ENCODE assay signal across 8 cellular contexts in genomic region chr14:91388551-91388975, GRCh38. TPM values are rescaled to one million over a fixed set of nuclear protein-coding genes. Genes with fewer than 3 reads are reported as not detected.
DNase-seq lines count a peak whose midpoint lies in the region; ATAC-seq and TF ChIP-seq lines count a peak whose summit lies in the region.

No MANE protein-coding gene starts in this region.

- peak; percentile 79 for ATAC-seq in GM21723 (IDR thresholded peaks at IDR 0.05; ENCODE audit: unreplicated experiment)
- ATAC-seq in left lung = peak; percentile 49

- peaks cover 0 to 55% (median 3%) of the 10 kb centered on the region in 3 donors for H3K36me3 Mint-ChIP-seq in CD8-positive, alpha-beta memory T cell

- no peak overlapping the region for H3K27ac ChIP-seq in CD8-positive, alpha-beta memory T cell (ENCODE audit: low read depth, low read length)
- H3K27ac ChIP-seq in SJCRH30 = no peak overlapping the region
- H3K27ac ChIP-seq in left lung = no peak overlapping the region
- H3K27ac ChIP-seq in A673 (ENCODE audit: low read depth, low read length, poor library complexity, severe bottlenecking) = no peak overlapping the region

- H3K27ac Mint-ChIP-seq in CD8-positive, alpha-beta memory T cell = peak overlapping the region; percentile 84 to 93 (median 88)

- H3K9me3 Mint-ChIP-seq in CD8-positive, alpha-beta memory T cell = no peaks in the 10 kb centered on the region

- no peaks in the 10 kb centered on the region for H3K27me3 ChIP-seq in CD8-positive, alpha-beta memory T cell (ENCODE audit: insufficient read depth, low read length, poor library complexity, severe bottlenecking)
- H3K27me3 ChIP-seq in SJCRH30 = no peaks in the 10 kb centered on the region
- H3K27me3 ChIP-seq in left lung = no peaks in the 10 kb centered on the region
- H3K27me3 ChIP-seq in A673 (replicated peaks; ENCODE audit: insufficient read depth, low read depth, low read length, poor library complexity) = no peaks in the 10 kb centered on the region
- H3K27me3 ChIP-seq in HAP-1 (ENCODE audit: low read depth) = no peaks in the 10 kb centered on the region

- POLR2A ChIA-PET in CD8-positive, alpha-beta memory T cell (lab: Charles Lee) = interaction anchor here (0.6 to 3.4 kb wide), 5 partner anchors 10 to 65 kb away, joined by 3 to 15 read pairs (median 4); no protein-coding TSS in a partner anchor
- POLR2A ChIA-PET in A673 (lab: Charles Lee; ENCODE audit: low non-redundant PET) = no interaction called here

- DNase-seq in CD8-positive, alpha-beta memory T cell = peak in 2 of 5 donors; percentile 63 to 67
- DNase-seq in SJCRH30 = peak; percentile 36 to 64
- DNase-seq in left lung = no peak
- DNase-seq in A673 (ENCODE audit: low spot score) = no peak
- DNase-seq in T-helper 9 cell = no peak
- DNase-seq in HAP-1 (ENCODE audit: low spot score in 2 of 2) = no peak
- no peak for DNase-seq in foreskin melanocyte

- BruUV-seq in A673 (replicated peaks; lab: Mats Ljungman, UMichigan) = no TSS peak

- peak overlapping the region; percentile 33 for H3K4me3 ChIP-seq in CD8-positive, alpha-beta memory T cell (ENCODE audit: low read length)
- H3K4me3 ChIP-seq in SJCRH30 (no peak overlapping the region), left lung (no peak overlapping the region), A673 (ENCODE audit: low read depth, low read length, poor library complexity, severe bottlenecking) (no peak overlapping the region), HAP-1 (no peak overlapping the region)

- peaks cover 4% of the 10 kb centered on the region for H3K36me3 ChIP-seq in CD8-positive, alpha-beta memory T cell (ENCODE audit: insufficient read depth, low read length)
- H3K36me3 ChIP-seq in SJCRH30 (no peaks in the 10 kb centered on the region), left lung (no peaks in the 10 kb centered on the region), A673 (ENCODE audit: insufficient read depth, low read length, poor library complexity, severe bottlenecking) (no peaks in the 10 kb centered on the region), HAP-1 (replicated peaks) (no peaks in the 10 kb centered on the region)

- no peak for TF ChIP-seq CTCF in left lung (IDR thresholded peaks at IDR 0.05)
- TF ChIP-seq CTCF in A673 (conservative IDR thresholded peaks at IDR 0.05; ENCODE audit: low read depth, low read length) = no peak

- no peaks in the 10 kb centered on the region for H3K9me3 ChIP-seq in CD8-positive, alpha-beta memory T cell (ENCODE audit: low read length)
- H3K9me3 ChIP-seq in SJCRH30 (replicated peaks) = no peaks in the 10 kb centered on the region
- H3K9me3 ChIP-seq in left lung = no peaks in the 10 kb centered on the region
- H3K9me3 ChIP-seq in A673 (ENCODE audit: low read depth, low read length, poor library complexity, severe bottlenecking) = no peaks in the 10 kb centered on the region
- H3K9me3 ChIP-seq in HAP-1 = no peaks in the 10 kb centered on the region

- peaks cover 99% of the 10 kb centered on the region for H3K4me1 ChIP-seq in CD8-positive, alpha-beta memory T cell (ENCODE audit: insufficient read depth, low read length)
- H3K4me1 ChIP-seq in SJCRH30 (peaks cover 27% of the 10 kb centered on the region), left lung (peaks cover 9 to 71% of the 10 kb centered on the region in 2 donors), A673 (ENCODE audit: insufficient read depth, low read length, poor library complexity, severe bottlenecking) (peaks cover 8% of the 10 kb centered on the region), HAP-1 (no peaks in the 10 kb centered on the region)

- in situ Hi-C loops in HAP-1 (cut with MboI; ENCODE audit: low sequenced_read_pairs) = no loop called here

- H3K4me1 Mint-ChIP-seq in CD8-positive, alpha-beta memory T cell = peaks cover 86 to 97% (median 93%) of the 10 kb centered on the region in 3 donors

- CTCF ChIA-PET in CD8-positive, alpha-beta memory T cell (lab: Charles Lee) = interaction anchor here (0.8 to 4.1 kb wide), 11 partner anchors 10 to 70 kb away, joined by 3 to 25 read pairs (median 6); partner anchors contain the start of gene CCDC88C
- CTCF ChIA-PET in A673 (lab: Charles Lee) = no interaction called here

- H3K27me3 Mint-ChIP-seq in CD8-positive, alpha-beta memory T cell = no peaks in the 10 kb centered on the region

- peak overlapping the region; percentile 63 to 84 (median 73) for H3K4me3 Mint-ChIP-seq in CD8-positive, alpha-beta memory T cell

- intact Hi-C loops in left lung (cut with DNase I) = no loop called here
- intact Hi-C loops in A673 (cut with micrococcal nuclease; ENCODE audit: unreplicated experiment) = no loop called here

RNA-seq across cellular contexts. Expression of gene CCDC88C, which starts 29.1 kb away (rescaled TPM):
- 10 to 100 TPM; 71.7 to 74.1 TPM for total RNA-seq in CD8-positive, alpha-beta memory T cell
- polyA plus RNA-seq in CD8-positive, alpha-beta memory T cell = 42.3 TPM
- total RNA-seq in SJCRH30 (2014; rRNA removed; shearing (Covaris generic)) = 8.9 TPM in 2 replicates
- total RNA-seq in left lung = 10 to 100 TPM; 31.5 to 41.8 TPM
- total RNA-seq in A673 (2021) = 36.8 and 49.1 TPM in 2 replicates

Comparison
In these comparisons a context has a peak if more than half of its experiments do, and no peak if none do; other contexts are left out.
1. DNase-seq: peak in SJCRH30 (2 of 2); none in left lung (0 of 2), A673 (single experiment), T-helper 9 cell (single experiment), HAP-1 (0 of 2) and foreskin melanocyte (single experiment).